ENCODE assay signal across 10 cellular contexts in the genomic region with DNA sequence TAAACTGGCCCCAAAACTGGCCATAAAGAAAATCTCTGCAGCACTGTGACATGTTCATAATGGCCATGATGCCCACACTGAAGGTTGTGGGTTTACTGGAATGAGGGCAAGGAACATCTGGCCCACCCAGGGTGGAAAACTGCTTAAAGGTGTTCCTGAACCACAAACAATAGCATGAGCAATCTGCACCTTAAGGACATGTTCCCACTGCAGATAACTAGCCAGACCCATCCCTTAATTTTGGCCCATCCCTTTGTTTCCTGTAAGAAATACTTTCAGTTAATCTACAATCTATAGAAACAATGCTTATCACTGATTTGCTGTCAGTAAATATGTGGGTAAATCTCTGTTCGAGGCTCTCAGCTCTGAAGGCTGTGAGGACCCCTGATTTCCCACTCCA. TPM values are rescaled to one million over a fixed set of nuclear protein-coding genes. Genes with fewer than 3 reads are reported as not detected.
"Had no signal": no experiment of that assay in that cellular context is flagged by ENCODE, and none has a peak within 500 bp of the region (broad histone marks: within the 10 kb centered on the region; RNA-seq: fewer than 3 reads in every experiment).

No MANE protein-coding gene starts in this region.

RNA-seq across cellular contexts. Expression of gene ALB, which starts 46.9 kb away (rescaled TPM):
- total RNA-seq: kidney epithelial cell, left colon, left ventricle myocardium inferior, left ventricle myocardium superior, lung microvascular endothelial cell, mammary epithelial cell, myocyte had no signal
- polyA plus RNA-seq: immature natural killer cell; keratinocyte; mammary epithelial cell; naive thymus-derived CD4-positive, alpha-beta T cell had no signal
